ENCODE assay signal across 8 cellular contexts in genomic region chr6:35044145-35044745, GRCh38.
DNase-seq lines count a peak whose midpoint lies in the region; FAIRE-seq and TF ChIP-seq lines count a peak whose summit lies in the region.

No MANE protein-coding gene starts in this region.

- 0 out of 2 replicates have a peak, but pooled peaks cover 4% of the 10 kb centered on the region for H3K36me3 ChIP-seq in HUES48 (ENCODE audit: control insufficient read depth, insufficient read depth, low read length)
- H3K36me3 ChIP-seq in right atrium auricular region, result peaks cover 10% of the 10 kb centered on the region
- H3K36me3 ChIP-seq in small intestine (ENCODE audit: control insufficient read depth in 2 of 2, insufficient read depth in 2 of 2, low read length in 2 of 2), result peaks cover 0 to 2% of the 10 kb centered on the region in 2 donors

- H3K9me3 ChIP-seq in HUES48 (ENCODE audit: control insufficient read depth, insufficient read depth, low read length) (no peaks in the 10 kb centered on the region), right atrium auricular region (no peaks in the 10 kb centered on the region), small intestine (ENCODE audit: control insufficient read depth, low read depth) (no peaks in the 10 kb centered on the region)

- in situ Hi-C loops in KBM-7 (cut with MboI; ENCODE audit: low pct_unique_long_range_greater_than_20kb, low sequenced_read_pairs), result no loop called here

- H3K27me3 ChIP-seq in HUES48 (ENCODE audit: control insufficient read depth, insufficient read depth, low read length) (no peaks in the 10 kb centered on the region), right atrium auricular region (no peaks in the 10 kb centered on the region), small intestine (ENCODE audit: control insufficient read depth in 2 of 2, insufficient read depth in 2 of 2, low read length in 2 of 2) (no peaks in the 10 kb centered on the region)

- no peak overlapping the region; the same call in none of the 2 replicates for H3K9ac ChIP-seq in HUES48 (ENCODE audit: low read depth, low read length)

- DNase-seq in UCSD-AML1 (lab: John Stamatoyannopoulos, UW; ENCODE audit: unreplicated experiment) (peak; percentile 28), right atrium auricular region (ENCODE audit: low spot score) (no peak), small intestine (peak; percentile 22), SHP77 treated with DMSO at 0.1 percent for 48 hours (lab: John Stamatoyannopoulos, UW) (no peak), KBM-7 (no peak), NCI-H524 treated with DMSO at 0.1 percent for 48 hours (lab: John Stamatoyannopoulos, UW) (no peak)
- DNase-seq in activated T-cell treated with anti-CD3 and anti-CD28 coated beads, Interleukin-2, amount 50 U/mL, for 1 hour, result no peak

- FAIRE-seq in small intestine (lab: Jason Lieb, UNC), result no peak

- H3K27ac ChIP-seq in HUES48 (ENCODE audit: low read depth, low read length) (peak overlapping the region; percentile 78), right atrium auricular region (peak overlapping the region; percentile 69 to 85), small intestine (ENCODE audit: low read depth in 1 of 2, low read length in 1 of 2) (peak overlapping the region in 1 of 2 donors; percentile 71)

- H3K4me3 ChIP-seq in HUES48 (ENCODE audit: low read depth, low read length) (no peak overlapping the region), right atrium auricular region (no peak overlapping the region), small intestine (ENCODE audit: low read depth in 1 of 2, low read length in 2 of 2) (no peak overlapping the region)

- peaks cover 71% of the 10 kb centered on the region for H3K4me1 ChIP-seq in HUES48 (ENCODE audit: control insufficient read depth, insufficient read depth, low read length)
- H3K4me1 ChIP-seq in right atrium auricular region, result peaks cover 0 to 93% of the 10 kb centered on the region in 2 donors
- peaks cover 0 to 10% of the 10 kb centered on the region in 2 donors for H3K4me1 ChIP-seq in small intestine (ENCODE audit: control insufficient read depth in 2 of 2, insufficient read depth in 1 of 2, low read depth in 1 of 2, low read length in 1 of 2)

- TF ChIP-seq CTCF in right atrium auricular region (IDR thresholded peaks at IDR 0.05), result no peak

- WGBS in small intestine, 3 donors, result 69 to 74% (median 72%) methylated on average over 16 of the region's 16 CpGs

Comparison
In these comparisons a context has a peak if more than half of its experiments do, and no peak if none do; other contexts are left out.
1. DNase-seq: peak in UCSD-AML1 (single experiment) and small intestine (single experiment); none in right atrium auricular region (single experiment), SHP77 treated with DMSO at 0.1 percent for 48 hours (single experiment), KBM-7 (single experiment), activated T-cell treated with anti-CD3 and anti-CD28 coated beads, Interleukin-2, amount 50 U/mL, for 1 hour (single experiment) and NCI-H524 treated with DMSO at 0.1 percent for 48 hours (single experiment).